ENCODE assay signal across 8 cellular contexts in genomic region chr9:137034709-137035506, GRCh38. TPM values are rescaled to one million over a fixed set of nuclear protein-coding genes. Genes with fewer than 3 reads are reported as not detected.
A peak's percentile ranks its signal among the peaks of the same experiment; 100 is the strongest.
DNase-seq lines count a peak whose midpoint lies in the region; ATAC-seq and TF ChIP-seq lines count a peak whose summit lies in the region.

No MANE protein-coding gene starts in this region.

- peak; percentile 33 for DNase-seq in AG09309 (ENCODE audit: low read depth)
- peak; percentile 62 for DNase-seq in LNCaP clone FGC (ENCODE audit: low read depth)
- DNase-seq in activated T-helper 1 cell treated with anti-CD3 and anti-CD28 coated beads, Interleukin-2, amount 50 U/mL, for 16 hours (ENCODE audit: low read depth in 1 of 2, low spot score in 1 of 2) = peak; percentile 75 to 79
- DNase-seq in fibroblast of mammary gland (ENCODE audit: low read depth) = peak; percentile 76
- peak; percentile 84 for DNase-seq in neural crest cell (ENCODE audit: low read depth, low spot score)
- DNase-seq in stimulated activated naive CD4-positive, alpha-beta T cell treated with Interleukin-2 at 50 U/mL for 16 hours (lab: John Stamatoyannopoulos, UW) = peak; percentile 83

- TF ChIP-seq CTCF in AG09309 (IDR thresholded peaks at IDR 0.05; ENCODE audit: control insufficient read depth, insufficient read depth, low read depth, low read length, missing control alignments) (peak; percentile 96), LNCaP clone FGC (IDR thresholded peaks at IDR 0.05; ENCODE audit: control insufficient read depth, extremely low read depth, insufficient read depth) (peak; percentile 93), fibroblast of mammary gland (conservative IDR thresholded peaks at IDR 0.05; ENCODE audit: control insufficient read depth, insufficient read depth, low read depth, low read length) (peak; percentile 89), neural crest cell (conservative IDR thresholded peaks at IDR 0.05) (peak; percentile 84)

- no peaks in the 10 kb centered on the region for H3K36me3 Mint-ChIP-seq in neural crest cell (ENCODE audit: low read depth)

- ATAC-seq in GM19023 (IDR thresholded peaks at IDR 0.05; ENCODE audit: unreplicated experiment) = peak; percentile 63

- no peaks in the 10 kb centered on the region for H3K9me3 Mint-ChIP-seq in neural crest cell

- no peaks in the 10 kb centered on the region for H3K27me3 Mint-ChIP-seq in neural crest cell (ENCODE audit: low read depth)

- no peaks in the 10 kb centered on the region for H3K4me1 Mint-ChIP-seq in neural crest cell

- H3K27ac Mint-ChIP-seq in neural crest cell (ENCODE audit: unreplicated experiment) = no peak overlapping the region

- H3K4me3 ChIP-seq in AG09309 (ENCODE audit: control insufficient read depth, low read depth, low read length) = no peak overlapping the region
- 0 out of 2 replicates have a peak overlapping the region, but pooled peaks have one; percentile 9 for H3K4me3 ChIP-seq in LNCaP clone FGC (ENCODE audit: low read depth, low read length)
- H3K4me3 ChIP-seq in fibroblast of mammary gland (ENCODE audit: control insufficient read depth, low read depth, low read length) = no peak overlapping the region

- peak; percentile 39; the same call in 1 of the 2 replicates for TF ChIP-seq POLR2A in Raji (IDR thresholded peaks at IDR 0.05; ENCODE audit: insufficient read depth, low read depth, low read length)

- no peak overlapping the region for H3K4me3 Mint-ChIP-seq in neural crest cell

RNA-seq across cellular contexts. Expression of gene FUT7, which starts 3.0 kb away (rescaled TPM):
- total RNA-seq in neural crest cell = 0.14 TPM in 1 of 2 replicates, not detected in the other

RNA-seq across cellular contexts. Expression of gene ABCA2, which starts 6.9 kb away (rescaled TPM):
- total RNA-seq in neural crest cell = 31.7 and 37.1 TPM in 2 replicates

RNA-seq across cellular contexts. Expression of gene NPDC1, which starts 11.1 kb away (rescaled TPM):
- 54.7 and 61.1 TPM in 2 replicates for total RNA-seq in neural crest cell

RNA-seq across cellular contexts. Expression of gene ENTPD2, which starts 19.0 kb away (rescaled TPM):
- total RNA-seq in neural crest cell = not detected in 2 replicates

RNA-seq across cellular contexts. Expression of gene SAPCD2, which starts 35.4 kb away (rescaled TPM):
- 29.8 and 31.1 TPM in 2 replicates for total RNA-seq in neural crest cell

Comparison
In these comparisons a context has a peak if more than half of its experiments do, and no peak if none do; other contexts are left out.
1. DNase-seq: peak in every context shown above with its lines; median percentile 84 in neural crest cell; 83 in stimulated activated naive CD4-positive, alpha-beta T cell treated with Interleukin-2 at 50 U/mL for 16 hours; 77 in activated T-helper 1 cell treated with anti-CD3 and anti-CD28 coated beads, Interleukin-2, amount 50 U/mL, for 16 hours; 76 in fibroblast of mammary gland; 62 in LNCaP clone FGC; 33 in AG09309.